In the genomic region with DNA sequence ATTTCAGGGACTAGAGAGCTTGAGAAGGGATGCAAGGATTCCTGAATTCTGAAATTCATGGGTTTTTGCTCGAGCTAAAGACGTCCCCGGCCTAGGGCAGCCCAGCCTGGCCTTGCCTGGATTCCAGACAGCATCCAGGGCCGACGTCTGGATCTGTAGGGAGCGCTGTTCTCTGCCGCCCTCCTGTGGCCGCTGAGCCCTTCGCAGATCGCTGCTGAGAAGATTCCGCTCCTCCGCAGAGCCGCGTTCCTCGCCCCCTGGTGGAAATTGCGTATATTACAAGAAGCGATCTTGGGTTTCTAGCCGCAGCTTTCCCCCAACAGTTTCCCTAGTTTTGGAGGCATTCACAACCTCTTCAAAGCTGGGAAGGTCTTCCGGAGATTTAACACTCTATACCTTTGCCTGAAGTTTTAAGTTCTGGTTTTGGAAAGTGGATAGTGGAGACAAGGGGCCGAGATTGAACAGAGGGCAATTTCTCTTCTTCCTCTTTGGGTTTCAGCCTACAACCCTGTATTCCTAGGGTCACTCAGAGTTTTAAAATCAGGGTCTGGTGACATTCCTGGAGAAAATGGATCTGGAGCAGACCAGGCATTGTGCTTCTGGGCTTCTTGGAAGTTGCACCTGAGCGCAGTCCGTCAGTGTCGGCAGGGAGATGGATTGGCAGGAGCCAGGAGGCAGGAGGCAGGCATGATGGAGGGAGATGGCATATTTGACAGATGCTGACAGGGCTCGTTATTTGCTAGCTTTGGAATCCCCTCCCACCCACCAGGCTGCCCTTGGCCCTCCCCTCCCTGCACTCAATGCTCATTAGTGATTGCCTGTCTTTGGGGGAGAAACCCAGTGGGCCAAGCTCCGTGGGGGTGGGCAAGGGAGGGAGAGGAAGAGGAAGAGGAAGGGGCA, we compare ENCODE assay signal across 8 cellular contexts. TPM values are rescaled to one million over a fixed set of nuclear protein-coding genes. Genes with fewer than 3 reads are reported as not detected.
A peak's percentile ranks its signal among the peaks of the same experiment; 100 is the strongest.
DNase-seq lines count a peak whose midpoint lies in the region; ATAC-seq and TF ChIP-seq lines count a peak whose summit lies in the region.

No MANE protein-coding gene starts in this region.

- H3K27ac ChIP-seq in breast epithelium: no peak overlapping the region

- peaks cover 0 to 23% of the 10 kb centered on the region in 2 donors for H3K27me3 ChIP-seq in breast epithelium

- intact Hi-C loops in breast epithelium (cut with DNase I; ENCODE audit: low total_unique reads): loop anchor here (5.0 kb wide), 1 partner anchor 50 kb away; no protein-coding TSS in a partner anchor

- peaks cover 0 to 4% of the 10 kb centered on the region in 2 donors for H3K4me1 ChIP-seq in breast epithelium

- H3K4me3 ChIP-seq in HFF-Myc (replicated peaks; ENCODE audit: low read depth, low read length) (no peak overlapping the region), breast epithelium (no peak overlapping the region)

- DNase-seq in COLO668 (lab: John Stamatoyannopoulos, UW; ENCODE audit: unreplicated experiment) (peak; percentile 78), HFF-Myc (ENCODE audit: extremely low read depth, low read depth) (peak; percentile 75), NCI-H226 (peak; percentile 79), breast epithelium (ENCODE audit: low spot score in 2 of 2) (peak; percentile 86 to 93), iris pigment epithelial cell (ENCODE audit: low read depth) (peak; percentile 83)
- DNase-seq in activated CD4-positive, CD25-positive, alpha-beta regulatory T cell (lab: John Stamatoyannopoulos, UW): peak; percentile 67 to 83 (median 76)
- peak; percentile 77 to 87 (median 81) for DNase-seq in stimulated activated CD4-positive, alpha-beta T cell treated with anti-CD3 and anti-CD28 coated beads, Interleukin-12 subunit alpha, Interleukin-12 subunit beta, amount 100 ng/mL, for 48 hours (ENCODE audit: low read depth in 2 of 3, low spot score in 1 of 3)

- H3K9me3 ChIP-seq in breast epithelium: no peaks in the 10 kb centered on the region

- ATAC-seq in HG03025 (IDR thresholded peaks at IDR 0.05; ENCODE audit: low FRiP score, unreplicated experiment): no peak

- TF ChIP-seq CTCF in HFF-Myc (IDR thresholded peaks at IDR 0.05; ENCODE audit: low read depth, low read length, missing control alignments): peak; percentile 100
- peak; percentile 100 for TF ChIP-seq CTCF in breast epithelium (IDR thresholded peaks at IDR 0.05)

- no peak for TF ChIP-seq POLR2A in breast epithelium (IDR thresholded peaks at IDR 0.05)

- no peaks in the 10 kb centered on the region for H3K36me3 ChIP-seq in breast epithelium

RNA-seq across cellular contexts. Expression of a gene that starts 4.9 kb away (rescaled TPM):
- not detected for total RNA-seq in breast epithelium

RNA-seq across cellular contexts. Expression of a gene that starts 19.6 kb away (rescaled TPM):
- total RNA-seq in breast epithelium: 100 to 1,000 TPM; 218 to 301 (median 295) TPM
